ENCODE assay signal across 10 cellular contexts in the genomic region with DNA sequence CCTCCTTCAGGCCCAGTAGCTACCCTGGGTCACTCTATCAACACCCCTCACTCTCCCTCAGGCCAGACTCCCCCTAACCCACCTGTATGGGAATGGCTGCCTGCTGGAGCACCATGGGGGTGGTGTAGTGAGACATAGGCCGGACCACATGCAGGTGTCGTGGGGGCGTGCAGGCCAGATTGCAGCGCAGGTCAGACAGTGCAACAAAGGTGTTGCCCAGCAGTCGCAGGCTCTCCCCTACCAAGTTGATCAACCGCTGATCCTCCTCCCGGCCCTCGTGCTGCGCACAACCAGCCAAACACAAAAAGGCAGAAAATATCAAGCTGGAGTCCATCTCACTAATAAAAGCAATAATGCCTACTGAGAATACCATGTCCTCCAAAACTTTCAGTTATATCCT.
"Had no signal": no experiment of that assay in that cellular context is flagged by ENCODE, and none has a peak within 500 bp of the region (broad histone marks: within the 10 kb centered on the region; RNA-seq: fewer than 3 reads in every experiment).

No MANE protein-coding gene starts in this region.

- H3K9me3 Mint-ChIP-seq: activated T-cell treated with anti-CD3 and anti-CD28 coated beads, Interleukin-2, amount 50 U/mL, for 4 hours; neural progenitor cell had no signal

- H3K9me3 ChIP-seq: heart right ventricle had no signal

- H3K27ac ChIP-seq: coronary artery, heart right ventricle, neural progenitor cell, parathyroid adenoma, VCaP had no signal

- H3K27ac Mint-ChIP-seq: neural progenitor cell had no signal

- ATAC-seq: activated T-cell treated with anti-CD3 and anti-CD28 coated beads, Interleukin-2, amount 50 U/mL, for 4 hours had no signal

- DNase-seq: activated T-cell treated with anti-CD3 and anti-CD28 coated beads, Interleukin-2, amount 50 U/mL, for 4 hours; effector CD4-positive, alpha-beta T cell; heart right ventricle; mammary epithelial cell; stimulated activated CD4-positive, alpha-beta T cell treated with anti-CD3 and anti-CD28 coated beads, Interleukin-2, amount 100 ng/mL, for 48 hours; T1000 had no signal

- H3K4me3 Mint-ChIP-seq: activated T-cell treated with anti-CD3 and anti-CD28 coated beads, Interleukin-2, amount 50 U/mL, for 4 hours; neural progenitor cell had no signal

- H3K27me3 ChIP-seq: heart right ventricle, neural progenitor cell had no signal
